ENCODE assay signal across 8 cellular contexts in genomic region chr1:101128211-101128727, GRCh38.
A peak's percentile ranks its signal among the peaks of the same experiment; 100 is the strongest.
DNase-seq lines count a peak whose midpoint lies in the region; ATAC-seq and TF ChIP-seq lines count a peak whose summit lies in the region.

No MANE protein-coding gene starts in this region.

- no peak for TF ChIP-seq CTCF in GM13977 (IDR thresholded peaks at IDR 0.05; ENCODE audit: extremely low read depth, insufficient read depth, missing control alignments)

- DNase-seq in GM13977 (ENCODE audit: low spot score) (peak; percentile 7), dermis blood vessel endothelial cell (peak; percentile 47), HK-2 (ENCODE audit: unreplicated experiment) (no peak), globus pallidus (ENCODE audit: low spot score) (no peak), foreskin melanocyte (no peak), ecto neural progenitor cell (ENCODE audit: low spot score) (no peak)

- in situ Hi-C loops in GM13977 (cut with MboI; ENCODE audit: low pct_unique_long_range_greater_than_20kb, low sequenced_read_pairs, unreplicated experiment), result no loop called here

- peak; percentile 96 for ATAC-seq in GM21515 (IDR thresholded peaks at IDR 0.05; ENCODE audit: unreplicated experiment)
- peak; percentile 96 for ATAC-seq in HG03571 (IDR thresholded peaks at IDR 0.05; ENCODE audit: unreplicated experiment)

Comparison
In these comparisons a context has a peak if more than half of its experiments do, and no peak if none do; other contexts are left out.
1. DNase-seq: peak in GM13977 (single experiment) and dermis blood vessel endothelial cell (single experiment); none in HK-2 (single experiment), globus pallidus (single experiment), foreskin melanocyte (single experiment) and ecto neural progenitor cell (single experiment).